ENCODE assay signal across 28 cellular contexts in genomic region chr7:116732788-116733709, GRCh38.
A peak's percentile ranks its signal among the peaks of the same experiment; 100 is the strongest.
DNase-seq lines count a peak whose midpoint lies in the region; ATAC-seq and TF ChIP-seq lines count a peak whose summit lies in the region.
"Had no signal": no experiment of that assay in that cellular context is flagged by ENCODE, and none has a peak within 500 bp of the region (broad histone marks: within the 10 kb centered on the region; RNA-seq: fewer than 3 reads in every experiment).

No MANE protein-coding gene starts in this region.

- H3K36me3 ChIP-seq in HEK293 (ENCODE audit: control insufficient read depth in 2 of 2, insufficient read depth in 1 of 2, low read length in 2 of 2), result peaks cover 0 to 25% of the 10 kb centered on the region in 2 experiments; a peak in 1 of 3 replicates
- peaks cover 22% of the 10 kb centered on the region for H3K36me3 ChIP-seq in OCI-LY3 (replicated peaks; ENCODE audit: low read depth, low read length)
- peaks cover 0 to 6% (median 0%) of the 10 kb centered on the region in 4 donors for H3K36me3 ChIP-seq in liver (ENCODE audit: control insufficient read depth in 4 of 4, insufficient read depth in 3 of 4, low read depth in 1 of 4, low read length in 3 of 4)
- no peaks in the 10 kb centered on the region for H3K36me3 ChIP-seq in gastrocnemius medialis
- H3K36me3 ChIP-seq: BLaER1 treated with 17β-estradiol and CSF1 and Interleukin-3, amounts not matched to agents 10 nM and 100 nM; Peyer's patch had no signal

- intact Hi-C loops in gastrocnemius medialis (cut with DNase I; ENCODE audit: low total_unique reads), result loop anchor here (5.0 kb wide), 1 partner anchor 74 kb away; no protein-coding TSS in a partner anchor

- WGBS in liver, result 69% methylated on average over 7 of the region's 7 CpGs

- H2AFZ ChIP-seq in OCI-LY3 (ENCODE audit: low read depth, low read length), result no peak overlapping the region

- H3K9me3 ChIP-seq in HEK293 (ENCODE audit: control insufficient read depth, insufficient read depth, low read depth, low read length) (no peaks in the 10 kb centered on the region), OCI-LY3 (ENCODE audit: insufficient read depth, low read length) (no peaks in the 10 kb centered on the region), liver (ENCODE audit: control insufficient read depth in 4 of 4, low read length in 3 of 4) (no peaks in the 10 kb centered on the region), gastrocnemius medialis (no peaks in the 10 kb centered on the region)
- H3K9me3 ChIP-seq: A549; BLaER1 treated with 17β-estradiol and CSF1 and Interleukin-3, amounts not matched to agents 10 nM and 100 nM; Peyer's patch had no signal

- POLR2A ChIA-PET in HEK293 (lab: Yijun Ruan, JAX), result no interaction called here
- POLR2A ChIA-PET in HEK293T (lab: Yijun Ruan, JAX), result no interaction called here

- peak overlapping the region; percentile 66 for H3K4me2 ChIP-seq in OCI-LY3 (ENCODE audit: low read length)
- H3K4me2 ChIP-seq: A549 had no signal

- no peak for ATAC-seq in gastrocnemius medialis
- no peak for ATAC-seq in HG03565 (IDR thresholded peaks at IDR 0.05; ENCODE audit: unreplicated experiment)
- ATAC-seq: A549, GM12878 had no signal

- H3K4me1 ChIP-seq in HEK293 (ENCODE audit: control insufficient read depth, insufficient read depth, low read length), result peaks cover 21% of the 10 kb centered on the region
- H3K4me1 ChIP-seq in OCI-LY3 (ENCODE audit: low read length), result peaks cover 46% of the 10 kb centered on the region
- H3K4me1 ChIP-seq in liver (ENCODE audit: control insufficient read depth in 4 of 4, insufficient read depth in 4 of 4, low read length in 3 of 4), result peaks cover 0 to 66% (median 43%) of the 10 kb centered on the region in 4 donors
- peaks cover 48 to 54% of the 10 kb centered on the region in 2 donors for H3K4me1 ChIP-seq in gastrocnemius medialis
- H3K4me1 ChIP-seq: Peyer's patch had no signal

- TF ChIP-seq CTCF in HEK293 (tag by site-specific recombination; IDR thresholded peaks at IDR 0.05) (no peak), OCI-LY3 (IDR thresholded peaks at IDR 0.05; ENCODE audit: low read depth, low read length) (no peak), liver (IDR thresholded peaks at IDR 0.05; ENCODE audit: low read depth, low read length, missing input control) (no peak), gastrocnemius medialis (IDR thresholded peaks at IDR 0.05 in 4 of 5, conservative IDR thresholded peaks at IDR 0.05 in 1 of 5) (no peak)

- no peak for DNase-seq in gastrocnemius medialis
- no peak for DNase-seq in HEK293T (ENCODE audit: extremely low spot score)
- no peak for DNase-seq in central memory CD4-positive, alpha-beta T cell
- DNase-seq in NCI-H774 (lab: John Stamatoyannopoulos, UW), result no peak
- DNase-seq: AML-193; CD4-positive, alpha-beta T cell; COR-L47; DMS79; EL; GDM1; GOT3; KBM-7; NCI-H1092 treated with DMSO at 0.1 percent for 48 hours; NCI-H1436; NCI-H187; NCI-H2107; NCI-H524; NCI-H82; Peyer's patch; SHP77 treated with DMSO at 0.1 percent for 48 hours had no signal

- in situ Hi-C loops in gastrocnemius medialis (cut with MboI; ENCODE audit: low sequenced_read_pairs in 4 of 4), result no loop called here

- CTCF ChIA-PET in HEK293 (lab: Yijun Ruan, JAX) (no interaction called here), HEK293T (lab: Yijun Ruan, JAX) (no interaction called here)

- H4K20me1 ChIP-seq in OCI-LY3 (ENCODE audit: insufficient read depth, low read length), result no peaks in the 10 kb centered on the region
- H4K20me1 ChIP-seq: BLaER1 treated with 17β-estradiol and CSF1 and Interleukin-3, amounts not matched to agents 10 nM and 100 nM had no signal

- peak overlapping the region; percentile 56 for H3K9ac ChIP-seq in OCI-LY3 (ENCODE audit: low read length)
- H3K9ac ChIP-seq in liver (ENCODE audit: low read depth in 1 of 2, low read length in 2 of 2), result no peak overlapping the region
- H3K9ac ChIP-seq: BLaER1 treated with 17β-estradiol and CSF1 and Interleukin-3, amounts not matched to agents 10 nM and 100 nM had no signal

- no peak for TF ChIP-seq POLR2A in gastrocnemius medialis (IDR thresholded peaks at IDR 0.05)

- peaks cover 45% of the 10 kb centered on the region for H3K79me2 ChIP-seq in OCI-LY3 (ENCODE audit: low read length)

- no peak overlapping the region for H3K4me3 ChIP-seq in HEK293 (ENCODE audit: low read depth, low read length)
- peak overlapping the region; percentile 34 for H3K4me3 ChIP-seq in OCI-LY3 (ENCODE audit: low read length)
- no peak overlapping the region for H3K4me3 ChIP-seq in liver (ENCODE audit: low read depth in 1 of 3, low read length in 3 of 3)
- H3K4me3 ChIP-seq in gastrocnemius medialis, result no peak overlapping the region
- H3K4me3 ChIP-seq: A549; BLaER1 treated with 17β-estradiol and CSF1 and Interleukin-3, amounts not matched to agents 10 nM and 100 nM; GM12878; Peyer's patch; SK-N-MC had no signal

- H3K27me3 ChIP-seq in OCI-LY3 (ENCODE audit: low read depth, low read length), result no peaks in the 10 kb centered on the region
- no peaks in the 10 kb centered on the region for H3K27me3 ChIP-seq in liver (ENCODE audit: control insufficient read depth in 4 of 4, insufficient read depth in 4 of 4, low read length in 3 of 4)
- H3K27me3 ChIP-seq in gastrocnemius medialis, result no peaks in the 10 kb centered on the region
- H3K27me3 ChIP-seq: BLaER1 treated with 17β-estradiol and CSF1 and Interleukin-3, amounts not matched to agents 10 nM and 100 nM; Peyer's patch had no signal

- TF ChIP-seq RAD21 in liver (IDR thresholded peaks at IDR 0.05), result no peak

- H3K27ac ChIP-seq in HEK293 (ENCODE audit: extremely low read depth, low read depth, low read length) (no peak overlapping the region), OCI-LY3 (ENCODE audit: low read length) (peak overlapping the region; percentile 89), liver (ENCODE audit: low read depth in 1 of 2, low read length in 2 of 2) (peak overlapping the region; percentile 80 to 89), gastrocnemius medialis (peak overlapping the region in 3 of 4 donors; percentile 23 to 53 (median 25))
- H3K27ac ChIP-seq: A549, Peyer's patch, SK-N-MC had no signal

TF ChIP-seq in HEK293, 187 proteins besides CTCF, POLR2A, EP300 and RAD21 (continues in another document):
- TF ChIP-seq PRDM1 (tag by site-specific recombination; IDR thresholded peaks at IDR 0.05) (no peak), ZNF24 (tag by site-specific recombination; IDR thresholded peaks at IDR 0.05) (no peak), ZNF704 (tag by site-specific recombination; IDR thresholded peaks at IDR 0.05) (no peak)

TF ChIP-seq in liver, 16 proteins besides CTCF, POLR2A, EP300 and RAD21:
- TF ChIP-seq YY1 (IDR thresholded peaks at IDR 0.05) (no peak), JUND (IDR thresholded peaks at IDR 0.05) (no peak), RXRA (IDR thresholded peaks at IDR 0.05) (no peak), SP1 (IDR thresholded peaks at IDR 0.05) (no peak), NR2F2 (IDR thresholded peaks at IDR 0.05) (no peak)

TF ChIP-seq in HEK293T, 16 proteins besides CTCF, POLR2A, EP300 and RAD21:
- no peak for TF ChIP-seq TARDBP (IDR thresholded peaks at IDR 0.05)
- no peak for TF ChIP-seq NFRKB (IDR thresholded peaks at IDR 0.05)
- TF ChIP-seq BHLHE40 (IDR thresholded peaks at IDR 0.05; ENCODE audit: borderline replicate concordance), result no peak
- TF ChIP-seq ARNT (IDR thresholded peaks at IDR 0.05), result no peak
- no peak for TF ChIP-seq HDGF (IDR thresholded peaks at IDR 0.05; ENCODE audit: borderline replicate concordance)
- TF ChIP-seq FOXA1 (IDR thresholded peaks at IDR 0.05), result no peak
- TF ChIP-seq CTBP1 (IDR thresholded peaks at IDR 0.05; ENCODE audit: borderline replicate concordance), result no peak
- TF ChIP-seq, protein P1, sequence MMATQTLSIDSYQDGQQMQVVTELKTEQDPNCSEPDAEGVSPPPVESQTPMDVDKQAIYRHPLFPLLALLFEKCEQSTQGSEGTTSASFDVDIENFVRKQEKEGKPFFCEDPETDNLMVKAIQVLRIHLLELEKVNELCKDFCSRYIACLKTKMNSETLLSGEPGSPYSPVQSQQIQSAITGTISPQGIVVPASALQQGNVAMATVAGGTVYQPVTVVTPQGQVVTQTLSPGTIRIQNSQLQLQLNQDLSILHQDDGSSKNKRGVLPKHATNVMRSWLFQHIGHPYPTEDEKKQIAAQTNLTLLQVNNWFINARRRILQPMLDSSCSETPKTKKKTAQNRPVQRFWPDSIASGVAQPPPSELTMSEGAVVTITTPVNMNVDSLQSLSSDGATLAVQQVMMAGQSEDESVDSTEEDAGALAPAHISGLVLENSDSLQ (IDR thresholded peaks at IDR 0.05), result no peak
- no peak for TF ChIP-seq L3MBTL2 (conservative IDR thresholded peaks at IDR 0.05)
- no peak for TF ChIP-seq SUZ12 (IDR thresholded peaks at IDR 0.05)
- TF ChIP-seq FOXM1 (IDR thresholded peaks at IDR 0.05; ENCODE audit: borderline replicate concordance), result no peak
- TF ChIP-seq ZNF384 (IDR thresholded peaks at IDR 0.05), result no peak
- TF ChIP-seq FOXK2 (IDR thresholded peaks at IDR 0.05), result no peak
- no peak for TF ChIP-seq SP1 (IDR thresholded peaks at IDR 0.05)
- no peak for TF ChIP-seq LEF1 (IDR thresholded peaks at IDR 0.05; ENCODE audit: borderline replicate concordance)
